Comparison of ENCODE assay signal across 15 cellular contexts in the genomic region with DNA sequence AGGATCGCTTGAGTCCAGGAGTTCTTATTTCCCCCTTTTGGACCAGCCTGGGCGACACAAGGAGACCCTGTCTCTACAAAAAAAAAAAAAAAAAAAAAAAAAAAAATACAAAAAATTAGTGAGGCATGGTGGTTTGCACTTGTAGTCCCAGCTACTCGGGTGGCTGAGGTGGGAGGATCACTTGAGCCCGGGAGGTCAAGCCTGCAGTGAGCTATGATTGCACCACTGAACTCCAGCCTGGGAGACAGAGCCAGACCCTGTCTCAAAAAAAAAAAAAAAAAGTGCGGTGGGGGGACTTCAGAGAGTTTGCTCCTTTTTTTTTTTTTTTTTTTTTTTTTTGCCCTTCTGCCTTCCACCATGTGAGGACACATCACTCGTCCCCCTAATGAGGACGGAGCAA. TPM values are rescaled to one million over a fixed set of nuclear protein-coding genes. Genes with fewer than 3 reads are reported as not detected.
"Had no signal": no experiment of that assay in that cellular context is flagged by ENCODE, and none has a peak within 500 bp of the region (broad histone marks: within the 10 kb centered on the region; RNA-seq: fewer than 3 reads in every experiment).

No MANE protein-coding gene starts in this region.

RNA-seq across cellular contexts. Expression of a gene that starts 32.9 kb away (rescaled TPM):
- total RNA-seq: ascending aorta, bronchial epithelial cell, cardiac muscle cell had no signal
- polyA plus RNA-seq: aorta had no signal

RNA-seq across cellular contexts. Expression of a gene that starts 50.6 kb away (rescaled TPM):
- total RNA-seq: activated naive CD4-positive, alpha-beta T cell treated with anti-CD3 and anti-CD28 coated beads for 36 hours; activated naive CD4-positive, alpha-beta T cell treated with anti-CD3 and anti-CD28 coated beads, Interleukin-2, amount 50 U/mL, for 72 hours; activated naive CD8-positive, alpha-beta T cell treated with anti-CD3 and anti-CD28 coated beads for 36 hours; activated naive CD8-positive, alpha-beta T cell treated with anti-CD3 and anti-CD28 coated beads, Interleukin-2, amount 10 ng/mL, durations not matched to agents 7 days and 5 days; activated T-cell treated with anti-CD3 and anti-CD28 coated beads, Interleukin-2, amount 50 U/mL, for 72 hours; activated T-helper 1 cell treated with anti-CD3 and anti-CD28 coated beads, Interleukin-12 subunit alpha, Interleukin-12 subunit beta, Interleukin-2, Interleukin-4 antibody, amounts not matched to agents 30 ng/mL and 10 ng/mL and 1 ng/mL, durations not matched to agents 14 hours and 24 hours and 36 hours; activated T-helper 17 cell treated with anti-CD3 and anti-CD28 coated beads, Interleukin-2, amount 50 U/mL, for 72 hours; activated T-helper 2 cell treated with anti-CD3 and anti-CD28 coated beads, Interferon-gamma antibody, Interleukin-2, Interleukin-4, amounts not matched to agents 10 μg/mL and 5 μg/mL and 100 μg/mL, durations not matched to agents 14 hours and 24 hours and 36 hours; ascending aorta; bronchial epithelial cell; cardiac septum; chondrocyte had no signal
- polyA plus RNA-seq: adipose tissue, aorta, cardiac muscle cell had no signal
